1 cellular context compared by ENCODE assay signal in genomic region chr17:17820046-17820445, GRCh38.
TF ChIP-seq lines count a peak whose summit lies in the region.

No MANE protein-coding gene starts in this region.

TF ChIP-seq in H1, 55 proteins besides CTCF, POLR2A, EP300 and RAD21 (continued from another document):
- TF ChIP-seq SIN3A (conservative IDR thresholded peaks at IDR 0.05 in 1 of 2, IDR thresholded peaks at IDR 0.05 in 1 of 2; ENCODE audit: low read depth in 1 of 2, low read length in 2 of 2) (no peak), TCF12 (IDR thresholded peaks at IDR 0.05; ENCODE audit: low read depth, low read length) (no peak), CHD7 (IDR thresholded peaks at IDR 0.05; ENCODE audit: insufficient replicate concordance, low read length) (no peak), SRF (IDR thresholded peaks at IDR 0.05; ENCODE audit: low read depth, low read length) (no peak)
TF ChIP-seq in H1: peak in this region for 0.
